ENCODE assay signal across 7 cellular contexts in the genomic region with DNA sequence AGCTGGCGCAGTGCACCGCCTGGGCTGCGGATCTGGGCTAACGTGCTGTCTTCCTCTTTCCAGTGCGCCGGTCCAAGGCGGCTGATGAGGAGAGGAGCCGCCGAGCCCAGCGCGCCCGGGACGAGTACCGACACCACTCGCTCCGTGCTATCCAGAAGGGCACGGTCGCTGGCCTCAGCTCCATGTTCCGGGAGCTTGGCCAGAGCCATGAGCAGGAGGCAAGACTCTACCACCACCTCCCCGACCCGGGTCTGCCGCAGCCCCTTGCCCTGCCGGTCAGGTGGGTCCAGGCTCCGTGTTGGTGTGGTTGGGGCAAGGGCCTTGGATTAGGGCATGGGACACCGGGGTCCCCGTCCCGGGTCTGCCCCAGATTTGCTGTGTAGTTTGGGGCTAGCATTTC.
"Had no signal": no experiment of that assay in that cellular context is flagged by ENCODE, and none has a peak within 500 bp of the region (broad histone marks: within the 10 kb centered on the region; RNA-seq: fewer than 3 reads in every experiment).

No MANE protein-coding gene starts in this region.

- H3K27ac ChIP-seq: HL-60 had no signal

- H3K27me3 Mint-ChIP-seq: IgD-negative memory B cell had no signal

- H3K9me3 Mint-ChIP-seq: GM23338, HFFc6, IgD-negative memory B cell had no signal

- H3K4me1 ChIP-seq: HAP-1 had no signal

- ATAC-seq: GM23338, HCT116, HepG2 had no signal

- H3K36me3 ChIP-seq: HAP-1 had no signal

- H3K9me3 ChIP-seq: HAP-1 had no signal

- H3K27ac Mint-ChIP-seq: GM23338, HFFc6, IgD-negative memory B cell had no signal

- DNase-seq: HFFc6 had no signal

- H3K4me3 Mint-ChIP-seq: GM23338, HFFc6, IgD-negative memory B cell had no signal

- H3K4me3 ChIP-seq: GM23338, HAP-1 had no signal

- H3K36me3 Mint-ChIP-seq: IgD-negative memory B cell had no signal
